Comparison of ENCODE assay signal across 17 cellular contexts in genomic region chr2:195363496-195363895, GRCh38.
A peak's percentile ranks its signal among the peaks of the same experiment; 100 is the strongest.
DNase-seq lines count a peak whose midpoint lies in the region; ATAC-seq, FAIRE-seq and TF ChIP-seq lines count a peak whose summit lies in the region.
"Had no signal": no experiment of that assay in that cellular context is flagged by ENCODE, and none has a peak within 500 bp of the region (broad histone marks: within the 10 kb centered on the region; RNA-seq: fewer than 3 reads in every experiment).

No MANE protein-coding gene starts in this region.

- H3K4me1 Mint-ChIP-seq in Caco-2 (ENCODE audit: low read depth, unreplicated experiment), result no peaks in the 10 kb centered on the region

- ATAC-seq in A549, result no peak
- ATAC-seq: left ventricle myocardium superior; naive thymus-derived CD4-positive, alpha-beta T cell had no signal

- no peak for TF ChIP-seq CTCF in A549 (IDR thresholded peaks at IDR 0.05)
- no peak for TF ChIP-seq CTCF in astrocyte of the spinal cord (IDR thresholded peaks at IDR 0.05; ENCODE audit: low read depth, low read length)
- no peak for TF ChIP-seq CTCF in Caco-2 (IDR thresholded peaks at IDR 0.05; ENCODE audit: insufficient read depth in 1 of 2, low read depth in 1 of 2, low read length in 1 of 2, severe bottlenecking in 1 of 2, unreplicated experiment in 1 of 2)

- DNase-seq in A549 (ENCODE audit: low read depth in 1 of 2, low spot score in 1 of 2), result peak in 1 of 2 experiments; percentile 13
- peak; percentile 8 for DNase-seq in HS-5 (ENCODE audit: low read depth)
- DNase-seq in astrocyte of the spinal cord (ENCODE audit: low read depth, low spot score), result peak; percentile 75
- peak; percentile 53 for DNase-seq in glomerular visceral epithelial cell (ENCODE audit: extremely low spot score)
- DNase-seq in NCI-H82 treated with DMSO at 0.1 percent for 48 hours (lab: John Stamatoyannopoulos, UW; ENCODE audit: unreplicated experiment), result no peak
- DNase-seq in Caco-2, result no peak
- DNase-seq in cerebellar nuclear complex (lab: John Stamatoyannopoulos, UW), result no peak
- no peak for DNase-seq in GM12892 (ENCODE audit: insufficient read length)
- DNase-seq: activated CD4-positive, alpha-beta T cell treated with anti-CD3 and anti-CD28 coated beads for 4 hours; left ventricle myocardium superior; naive thymus-derived CD4-positive, alpha-beta T cell; NCI-H2081 treated with DMSO at 0.1 percent for 48 hours; Right ventricle myocardium superior; substantia nigra; T-helper 9 cell had no signal

- H3K9me3 Mint-ChIP-seq in Caco-2 (ENCODE audit: unreplicated experiment), result peaks cover 16% of the 10 kb centered on the region
- H3K9me3 Mint-ChIP-seq: activated naive CD4-positive, alpha-beta T cell treated with anti-CD3 and anti-CD28 coated beads, Interleukin-2, amount 50 U/mL, for 24 hours had no signal

- no peak overlapping the region for H3K4me3 ChIP-seq in A549
- no peak overlapping the region for H3K4me3 ChIP-seq in astrocyte of the spinal cord (ENCODE audit: low read depth, low read length)
- no peak overlapping the region for H3K4me3 ChIP-seq in Caco-2 (ENCODE audit: low read depth, low read length)

- H3K4me1 ChIP-seq in A549 (peaks cover 21% of the 10 kb centered on the region), Caco-2 (no peaks in the 10 kb centered on the region; the same call in 1 of the 2 replicates)

- H3K27me3 ChIP-seq in Caco-2 (replicated peaks; ENCODE audit: control insufficient read depth, insufficient read depth, low read length), result no peaks in the 10 kb centered on the region

- no peak overlapping the region for H3K27ac Mint-ChIP-seq in Caco-2 (ENCODE audit: unreplicated experiment)
- H3K27ac Mint-ChIP-seq: activated naive CD4-positive, alpha-beta T cell treated with anti-CD3 and anti-CD28 coated beads, Interleukin-2, amount 50 U/mL, for 24 hours; naive thymus-derived CD4-positive, alpha-beta T cell; progenitor cell of endocrine pancreas had no signal

- CTCF ChIA-PET in A549 (lab: Yijun Ruan, JAX) (no interaction called here), Caco-2 (lab: Charles Lee) (no interaction called here)

- FAIRE-seq in A549 (lab: Jason Lieb, UNC) (no peak), GM12892 (lab: Jason Lieb, UNC) (no peak)

- peak overlapping the region; percentile 46 for H3K4me2 ChIP-seq in A549

- TF ChIP-seq POLR2A in A549 (IDR thresholded peaks at IDR 0.05; ENCODE audit: low read length), result no peak
- no peak for TF ChIP-seq POLR2A in GM12892 (IDR thresholded peaks at IDR 0.05; ENCODE audit: low read depth, low read length)

- no peaks in the 10 kb centered on the region for H3K27me3 Mint-ChIP-seq in Caco-2 (ENCODE audit: insufficient read depth, unreplicated experiment)
- H3K27me3 Mint-ChIP-seq: activated naive CD4-positive, alpha-beta T cell treated with anti-CD3 and anti-CD28 coated beads, Interleukin-2, amount 50 U/mL, for 24 hours; naive thymus-derived CD4-positive, alpha-beta T cell; progenitor cell of endocrine pancreas had no signal

- H3K36me3 ChIP-seq in Caco-2 (ENCODE audit: control insufficient read depth, insufficient read depth, low read length), result no peaks in the 10 kb centered on the region

- WGBS in A549 (ENCODE audit: missing lambda C conversion rate), result 87% methylated on average over 1 of the region's 1 CpG

- POLR2A ChIA-PET in A549 (lab: Yijun Ruan, JAX), result no interaction called here
- POLR2A ChIA-PET in Caco-2 (lab: Charles Lee), result no interaction called here

- H3K9me3 ChIP-seq in A549, result 0 out of 3 replicates have a peak, but pooled peaks cover 3% of the 10 kb centered on the region
- H3K9me3 ChIP-seq in Caco-2, result no peaks in the 10 kb centered on the region

- in situ Hi-C loops in astrocyte of the spinal cord (cut with HindIII; ENCODE audit: low sequenced_read_pairs), result no loop called here

- no peak overlapping the region for H3K4me3 Mint-ChIP-seq in Caco-2 (ENCODE audit: unreplicated experiment)
- H3K4me3 Mint-ChIP-seq: activated naive CD4-positive, alpha-beta T cell treated with anti-CD3 and anti-CD28 coated beads, Interleukin-2, amount 50 U/mL, for 24 hours; naive thymus-derived CD4-positive, alpha-beta T cell had no signal

- no peaks in the 10 kb centered on the region for H3K36me3 Mint-ChIP-seq in Caco-2 (ENCODE audit: insufficient read depth, unreplicated experiment)

- BruUV-seq in Caco-2 (replicated peaks; lab: Mats Ljungman, UMichigan), result no TSS peak

- no peak for TF ChIP-seq RAD21 in A549 (conservative IDR thresholded peaks at IDR 0.05 in 1 of 2, IDR thresholded peaks at IDR 0.05 in 1 of 2)

- intact Hi-C loops in Caco-2 (cut with micrococcal nuclease; ENCODE audit: unreplicated experiment), result no loop called here

- peak overlapping the region; percentile 53 to 62 for H3K27ac ChIP-seq in A549

- no peak for TF ChIP-seq EP300 in A549 (IDR thresholded peaks at IDR 0.05)

TF ChIP-seq in A549, 52 proteins besides CTCF, POLR2A, EP300 and RAD21:
- TF ChIP-seq, protein P1, sequence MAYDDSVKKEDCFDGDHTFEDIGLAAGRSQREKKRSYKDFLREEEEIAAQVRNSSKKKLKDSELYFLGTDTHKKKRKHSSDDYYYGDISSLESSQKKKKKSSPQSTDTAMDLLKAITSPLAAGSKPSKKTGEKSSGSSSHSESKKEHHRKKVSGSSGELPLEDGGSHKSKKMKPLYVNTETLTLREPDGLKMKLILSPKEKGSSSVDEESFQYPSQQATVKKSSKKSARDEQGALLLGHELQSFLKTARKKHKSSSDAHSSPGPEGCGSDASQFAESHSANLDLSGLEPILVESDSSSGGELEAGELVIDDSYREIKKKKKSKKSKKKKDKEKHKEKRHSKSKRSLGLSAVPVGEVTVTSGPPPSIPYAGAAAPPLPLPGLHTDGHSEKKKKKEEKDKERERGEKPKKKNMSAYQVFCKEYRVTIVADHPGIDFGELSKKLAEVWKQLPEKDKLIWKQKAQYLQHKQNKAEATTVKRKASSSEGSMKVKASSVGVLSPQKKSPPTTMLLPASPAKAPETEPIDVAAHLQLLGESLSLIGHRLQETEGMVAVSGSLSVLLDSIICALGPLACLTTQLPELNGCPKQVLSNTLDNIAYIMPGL (CRISPR knock-in tag; IDR thresholded peaks at IDR 0.05; ENCODE audit: borderline replicate concordance), result no peak
- TF ChIP-seq, protein P2, sequence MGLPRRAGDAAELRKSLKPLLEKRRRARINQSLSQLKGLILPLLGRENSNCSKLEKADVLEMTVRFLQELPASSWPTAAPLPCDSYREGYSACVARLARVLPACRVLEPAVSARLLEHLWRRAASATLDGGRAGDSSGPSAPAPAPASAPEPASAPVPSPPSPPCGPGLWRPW (IDR thresholded peaks at IDR 0.05), result no peak
- TF ChIP-seq GATA3 (IDR thresholded peaks at IDR 0.05; ENCODE audit: borderline replicate concordance) (no peak), CEBPB (IDR thresholded peaks at IDR 0.05) (no peak), ZSCAN20 (CRISPR knock-in tag; IDR thresholded peaks at IDR 0.05) (no peak), FOXS1 (CRISPR knock-in tag; IDR thresholded peaks at IDR 0.05) (no peak), MYC (IDR thresholded peaks at IDR 0.05; ENCODE audit: borderline replicate concordance, low read length) (no peak), HDAC2 (IDR thresholded peaks at IDR 0.05) (no peak), NPAS2 (CRISPR knock-in tag; IDR thresholded peaks at IDR 0.05; ENCODE audit: borderline replicate concordance) (no peak), RNF2 (IDR thresholded peaks at IDR 0.05; ENCODE audit: borderline replicate concordance, low read depth) (no peak), BHLHE40 (IDR thresholded peaks at IDR 0.05; ENCODE audit: low read depth, low read length) (no peak), NFE2L2 (conservative IDR thresholded peaks at IDR 0.05; ENCODE audit: low read length) (no peak), ESRRA (IDR thresholded peaks at IDR 0.05; ENCODE audit: borderline replicate concordance, low read length) (no peak), JUNB (IDR thresholded peaks at IDR 0.05) (no peak), CBX8 (IDR thresholded peaks at IDR 0.05) (no peak)
- TF ChIP-seq, protein P3, sequence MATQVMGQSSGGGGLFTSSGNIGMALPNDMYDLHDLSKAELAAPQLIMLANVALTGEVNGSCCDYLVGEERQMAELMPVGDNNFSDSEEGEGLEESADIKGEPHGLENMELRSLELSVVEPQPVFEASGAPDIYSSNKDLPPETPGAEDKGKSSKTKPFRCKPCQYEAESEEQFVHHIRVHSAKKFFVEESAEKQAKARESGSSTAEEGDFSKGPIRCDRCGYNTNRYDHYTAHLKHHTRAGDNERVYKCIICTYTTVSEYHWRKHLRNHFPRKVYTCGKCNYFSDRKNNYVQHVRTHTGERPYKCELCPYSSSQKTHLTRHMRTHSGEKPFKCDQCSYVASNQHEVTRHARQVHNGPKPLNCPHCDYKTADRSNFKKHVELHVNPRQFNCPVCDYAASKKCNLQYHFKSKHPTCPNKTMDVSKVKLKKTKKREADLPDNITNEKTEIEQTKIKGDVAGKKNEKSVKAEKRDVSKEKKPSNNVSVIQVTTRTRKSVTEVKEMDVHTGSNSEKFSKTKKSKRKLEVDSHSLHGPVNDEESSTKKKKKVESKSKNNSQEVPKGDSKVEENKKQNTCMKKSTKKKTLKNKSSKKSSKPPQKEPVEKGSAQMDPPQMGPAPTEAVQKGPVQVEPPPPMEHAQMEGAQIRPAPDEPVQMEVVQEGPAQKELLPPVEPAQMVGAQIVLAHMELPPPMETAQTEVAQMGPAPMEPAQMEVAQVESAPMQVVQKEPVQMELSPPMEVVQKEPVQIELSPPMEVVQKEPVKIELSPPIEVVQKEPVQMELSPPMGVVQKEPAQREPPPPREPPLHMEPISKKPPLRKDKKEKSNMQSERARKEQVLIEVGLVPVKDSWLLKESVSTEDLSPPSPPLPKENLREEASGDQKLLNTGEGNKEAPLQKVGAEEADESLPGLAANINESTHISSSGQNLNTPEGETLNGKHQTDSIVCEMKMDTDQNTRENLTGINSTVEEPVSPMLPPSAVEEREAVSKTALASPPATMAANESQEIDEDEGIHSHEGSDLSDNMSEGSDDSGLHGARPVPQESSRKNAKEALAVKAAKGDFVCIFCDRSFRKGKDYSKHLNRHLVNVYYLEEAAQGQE (IDR thresholded peaks at IDR 0.05), result no peak
- TF ChIP-seq, protein P4, sequence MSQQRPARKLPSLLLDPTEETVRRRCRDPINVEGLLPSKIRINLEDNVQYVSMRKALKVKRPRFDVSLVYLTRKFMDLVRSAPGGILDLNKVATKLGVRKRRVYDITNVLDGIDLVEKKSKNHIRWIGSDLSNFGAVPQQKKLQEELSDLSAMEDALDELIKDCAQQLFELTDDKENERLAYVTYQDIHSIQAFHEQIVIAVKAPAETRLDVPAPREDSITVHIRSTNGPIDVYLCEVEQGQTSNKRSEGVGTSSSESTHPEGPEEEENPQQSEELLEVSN (IDR thresholded peaks at IDR 0.05; ENCODE audit: borderline replicate concordance, low read depth), result no peak

Comparison
In these comparisons a context has a peak if more than half of its experiments do, and no peak if none do; other contexts are left out.
1. DNase-seq: peak in HS-5 (single experiment), astrocyte of the spinal cord (single experiment) and glomerular visceral epithelial cell (single experiment); none in NCI-H82 treated with DMSO at 0.1 percent for 48 hours (single experiment), Caco-2 (0 of 2), cerebellar nuclear complex (0 of 2) and GM12892 (single experiment).